Comparison of ENCODE assay signal across 1 cellular context in genomic region chr2:68416081-68416675, GRCh38.
TF ChIP-seq lines count a peak whose summit lies in the region.

No MANE protein-coding gene starts in this region.

TF ChIP-seq in GM23338, 12 proteins besides CTCF, POLR2A, EP300 and RAD21:
- no peak for TF ChIP-seq EZH2phosphoT487 (IDR thresholded peaks at IDR 0.05; ENCODE audit: unreplicated experiment)
- no peak for TF ChIP-seq ETS1 (IDR thresholded peaks at IDR 0.05)
- no peak for TF ChIP-seq ZNF462 (CRISPR knock-in tag; IDR thresholded peaks at IDR 0.05)
- TF ChIP-seq REST (IDR thresholded peaks at IDR 0.05; ENCODE audit: unreplicated experiment): no peak
- no peak for TF ChIP-seq ZNF114 (CRISPR knock-in tag; IDR thresholded peaks at IDR 0.05)
- no peak for TF ChIP-seq EZH2 (IDR thresholded peaks at IDR 0.05; ENCODE audit: low read depth, unreplicated experiment)
- TF ChIP-seq NANOG (IDR thresholded peaks at IDR 0.05; ENCODE audit: borderline replicate concordance): no peak
- no peak for TF ChIP-seq POLR2AphosphoS5 (IDR thresholded peaks at IDR 0.05; ENCODE audit: low read depth)
- TF ChIP-seq ZNF331 (CRISPR knock-in tag; IDR thresholded peaks at IDR 0.05; ENCODE audit: low read depth): no peak
- TF ChIP-seq CREB1 (CRISPR knock-in tag; IDR thresholded peaks at IDR 0.05; ENCODE audit: low read depth): no peak
- no peak for TF ChIP-seq JUNB (IDR thresholded peaks at IDR 0.05; ENCODE audit: unreplicated experiment)
- no peak for TF ChIP-seq STAT1 (IDR thresholded peaks at IDR 0.05; ENCODE audit: unreplicated experiment)
